ENCODE assay signal across 9 cellular contexts in genomic region chr14:31926123-31926522, GRCh38.
A peak's percentile ranks its signal among the peaks of the same experiment; 100 is the strongest.
DNase-seq lines count a peak whose midpoint lies in the region; ATAC-seq and TF ChIP-seq lines count a peak whose summit lies in the region.
"Had no signal": no experiment of that assay in that cellular context is flagged by ENCODE, and none has a peak within 500 bp of the region (broad histone marks: within the 10 kb centered on the region; RNA-seq: fewer than 3 reads in every experiment).

No MANE protein-coding gene starts in this region.

- DNase-seq in NCI-H2081 (lab: John Stamatoyannopoulos, UW): peak; percentile 42 to 51
- DNase-seq in NCI-H2081 treated with DMSO at 0.1 percent for 48 hours (lab: John Stamatoyannopoulos, UW): no peak
- DNase-seq in NCI-H146 treated with DMSO at 0.1 percent for 48 hours (lab: John Stamatoyannopoulos, UW; ENCODE audit: unreplicated experiment): peak; percentile 24
- peak; percentile 32 for DNase-seq in activated CD4-positive, alpha-beta memory T cell treated with anti-CD3 and anti-CD28 coated beads, Interleukin-2, amount 10 ng/mL, durations not matched to agents 7 days and 5 days
- DNase-seq in hepatocyte (ENCODE audit: low spot score): peak; percentile 67
- no peak for DNase-seq in tibial artery

- H3K36me3 ChIP-seq in hepatocyte (replicated peaks; ENCODE audit: insufficient read depth, low read depth) (no peaks in the 10 kb centered on the region), tibial artery (no peaks in the 10 kb centered on the region)

- H3K27me3 Mint-ChIP-seq in activated CD4-positive, alpha-beta memory T cell treated with anti-CD3 and anti-CD28 coated beads, Interleukin-2, amount 10 ng/mL, durations not matched to agents 7 days and 5 days: no peaks in the 10 kb centered on the region

- no peaks in the 10 kb centered on the region for H3K9me2 ChIP-seq in hepatocyte (replicated peaks; ENCODE audit: insufficient read depth)

- H3K9me3 Mint-ChIP-seq in activated CD4-positive, alpha-beta memory T cell treated with anti-CD3 and anti-CD28 coated beads, Interleukin-2, amount 10 ng/mL, durations not matched to agents 7 days and 5 days: no peaks in the 10 kb centered on the region
- H3K9me3 Mint-ChIP-seq: CD8-positive, alpha-beta memory T cell had no signal

- no peaks in the 10 kb centered on the region for H3K27me3 ChIP-seq in hepatocyte
- no peaks in the 10 kb centered on the region for H3K27me3 ChIP-seq in tibial artery

- POLR2A ChIA-PET in activated CD4-positive, alpha-beta memory T cell treated with anti-CD3 and anti-CD28 coated beads, Interleukin-2, amount 10 ng/mL, durations not matched to agents 7 days and 5 days (lab: Charles Lee): interaction anchor here (0.7 to 1.3 kb wide), 2 partner anchors 11 to 14 kb away, joined by 3 to 4 read pairs; no protein-coding TSS in a partner anchor

- H3K27ac ChIP-seq in hepatocyte (no peak overlapping the region), tibial artery (no peak overlapping the region)

- WGBS in hepatocyte (ENCODE audit: low lambda C conversion rate, missing lambda C conversion rate): 62% methylated on average over 1 of the region's 1 CpG

- no peak overlapping the region for H3K27ac Mint-ChIP-seq in activated CD4-positive, alpha-beta memory T cell treated with anti-CD3 and anti-CD28 coated beads, Interleukin-2, amount 10 ng/mL, durations not matched to agents 7 days and 5 days
- H3K27ac Mint-ChIP-seq: CD8-positive, alpha-beta memory T cell had no signal

- no peaks in the 10 kb centered on the region for H3K9me3 ChIP-seq in hepatocyte (ENCODE audit: low read depth)
- no peaks in the 10 kb centered on the region for H3K9me3 ChIP-seq in tibial artery

- H2AFZ ChIP-seq in hepatocyte: no peak overlapping the region

- no peak overlapping the region for H3K4me3 Mint-ChIP-seq in activated CD4-positive, alpha-beta memory T cell treated with anti-CD3 and anti-CD28 coated beads, Interleukin-2, amount 10 ng/mL, durations not matched to agents 7 days and 5 days
- H3K4me3 Mint-ChIP-seq: CD8-positive, alpha-beta memory T cell had no signal

- TF ChIP-seq POLR2A in GM18505 (IDR thresholded peaks at IDR 0.05; ENCODE audit: borderline replicate concordance, extremely low read depth, insufficient read depth, insufficient read length): no peak

- intact Hi-C loops in tibial artery (cut with DNase I; ENCODE audit: low total_unique reads): loop anchor here (5.0 kb wide), 1 partner anchor 331 kb away; no protein-coding TSS in a partner anchor

- H4K20me1 ChIP-seq in hepatocyte (ENCODE audit: insufficient read depth, poor library complexity, severe bottlenecking): no peaks in the 10 kb centered on the region

- no peak overlapping the region for H3K4me3 ChIP-seq in hepatocyte
- H3K4me3 ChIP-seq in tibial artery: no peak overlapping the region

- no peak overlapping the region for H3K4me2 ChIP-seq in hepatocyte

- CTCF ChIA-PET in activated CD4-positive, alpha-beta memory T cell treated with anti-CD3 and anti-CD28 coated beads, Interleukin-2, amount 10 ng/mL, durations not matched to agents 7 days and 5 days (lab: Charles Lee): interaction anchor here (0.7 to 2.7 kb wide), 16 partner anchors 9 to 634 kb away, joined by 3 to 16 read pairs (median 4); no protein-coding TSS in a partner anchor

- peaks cover 12% of the 10 kb centered on the region for H3K4me1 ChIP-seq in hepatocyte (ENCODE audit: insufficient read depth)
- H3K4me1 ChIP-seq in tibial artery: peaks cover 0 to 17% (median 8%) of the 10 kb centered on the region in 4 donors

- H3K79me2 ChIP-seq in hepatocyte: no peaks in the 10 kb centered on the region

- TF ChIP-seq CTCF in hepatocyte (IDR thresholded peaks at IDR 0.05; ENCODE audit: poor library complexity) (peak; percentile 55), tibial artery (IDR thresholded peaks at IDR 0.05) (peak; percentile 29 to 36)

- peaks cover 15% of the 10 kb centered on the region for H3K4me1 Mint-ChIP-seq in activated CD4-positive, alpha-beta memory T cell treated with anti-CD3 and anti-CD28 coated beads, Interleukin-2, amount 10 ng/mL, durations not matched to agents 7 days and 5 days

- H3K36me3 Mint-ChIP-seq in activated CD4-positive, alpha-beta memory T cell treated with anti-CD3 and anti-CD28 coated beads, Interleukin-2, amount 10 ng/mL, durations not matched to agents 7 days and 5 days (ENCODE audit: low read depth): no peaks in the 10 kb centered on the region

- ATAC-seq in GM19455 (IDR thresholded peaks at IDR 0.05; ENCODE audit: unreplicated experiment): peak; percentile 53
- no peak for ATAC-seq in GM18505 (IDR thresholded peaks at IDR 0.05; ENCODE audit: unreplicated experiment)

Comparison
In these comparisons a context has a peak if more than half of its experiments do, and no peak if none do; other contexts are left out.
1. DNase-seq: peak in NCI-H2081 (2 of 2), NCI-H146 treated with DMSO at 0.1 percent for 48 hours (single experiment), activated CD4-positive, alpha-beta memory T cell treated with anti-CD3 and anti-CD28 coated beads, Interleukin-2, amount 10 ng/mL, durations not matched to agents 7 days and 5 days (single experiment) and hepatocyte (single experiment); none in NCI-H2081 treated with DMSO at 0.1 percent for 48 hours (single experiment) and tibial artery (0 of 2).